Comparison of ENCODE assay signal across 8 cellular contexts in genomic region chr1:150973258-150973825, GRCh38. TPM values are rescaled to one million over a fixed set of nuclear protein-coding genes. Genes with fewer than 3 reads are reported as not detected.
DNase-seq lines count a peak whose midpoint lies in the region; TF ChIP-seq lines count a peak whose summit lies in the region.

No MANE protein-coding gene starts in this region.

- peaks cover 66% of the 10 kb centered on the region for H3K79me2 ChIP-seq in hepatocyte

- H3K9me2 ChIP-seq in hepatocyte (replicated peaks; ENCODE audit: insufficient read depth): no peaks in the 10 kb centered on the region

- in situ Hi-C loops in ACHN (cut with HindIII; ENCODE audit: low pct_ligation_motif_present, low pct_unique_long_range_greater_than_20kb, low sequenced_read_pairs): no loop called here

- H3K9me3 ChIP-seq in hepatocyte (ENCODE audit: low read depth): no peaks in the 10 kb centered on the region

- H3K4me2 ChIP-seq in hepatocyte: peak overlapping the region; percentile 98

- H4K20me1 ChIP-seq in hepatocyte (ENCODE audit: insufficient read depth, poor library complexity, severe bottlenecking): peaks cover 30% of the 10 kb centered on the region

- H3K4me3 ChIP-seq in hepatocyte: peak overlapping the region; percentile 81

- H3K36me3 ChIP-seq in hepatocyte (replicated peaks; ENCODE audit: insufficient read depth, low read depth): no peaks in the 10 kb centered on the region

- H3K4me1 ChIP-seq in hepatocyte (ENCODE audit: insufficient read depth): peaks cover 51% of the 10 kb centered on the region

- TF ChIP-seq CTCF in hepatocyte (IDR thresholded peaks at IDR 0.05; ENCODE audit: poor library complexity): no peak

- H3K27me3 ChIP-seq in hepatocyte: no peaks in the 10 kb centered on the region

- WGBS in hepatocyte (ENCODE audit: low lambda C conversion rate, missing lambda C conversion rate): 11% methylated on average over 15 of the region's 15 CpGs

- DNase-seq in stimulated activated CD4-positive, alpha-beta T cell treated with anti-CD3 and anti-CD28 coated beads, Interleukin-15, amount 100 ng/mL, for 24 hours: peak; percentile 53
- no peak for DNase-seq in stimulated activated CD4-positive, alpha-beta T cell treated with anti-CD3 and anti-CD28 coated beads, Interleukin-4, amount 100 ng/mL, for 24 hours
- peak; percentile 6 for DNase-seq in activated effector memory CD4-positive, alpha-beta T cell treated with Interleukin-2 at 50 U/mL for 16 hours
- DNase-seq in hepatocyte (ENCODE audit: low spot score) (no peak), RPMI8226 (no peak), ACHN (no peak), NCI-H2227 treated with DMSO at 0.1 percent for 48 hours (lab: John Stamatoyannopoulos, UW) (no peak)
- DNase-seq in stimulated activated CD8-positive, alpha-beta memory T cell treated with anti-CD3 and anti-CD28 coated beads, Interleukin-4, amount 100 ng/mL, for 24 hours (ENCODE audit: low read depth): peak; percentile 10

- peak overlapping the region; percentile 94 for H3K27ac ChIP-seq in hepatocyte

- no peak overlapping the region for H2AFZ ChIP-seq in hepatocyte

RNA-seq across cellular contexts. Expression of gene CERS2, which starts 1.3 kb away (rescaled TPM):
- 267 and 268 TPM in 2 replicates for total RNA-seq in hepatocyte
- polyA plus RNA-seq in hepatocyte: 210 and 277 TPM in 2 replicates

RNA-seq across cellular contexts. Expression of gene ANXA9, which starts 8.8 kb away (rescaled TPM):
- total RNA-seq in hepatocyte: 7.5 and 7.9 TPM in 2 replicates
- 8.8 and 9.0 TPM in 2 replicates for polyA plus RNA-seq in hepatocyte

RNA-seq across cellular contexts. Expression of gene MINDY1, which starts 33.4 kb away (rescaled TPM):
- total RNA-seq in hepatocyte: 15.9 and 18.5 TPM in 2 replicates
- 5.8 and 7.6 TPM in 2 replicates for polyA plus RNA-seq in hepatocyte

RNA-seq across cellular contexts. Expression of gene PRUNE1, which starts 34.9 kb away (rescaled TPM):
- total RNA-seq in hepatocyte: 20.3 and 26.5 TPM in 2 replicates
- 15.1 and 21.6 TPM in 2 replicates for polyA plus RNA-seq in hepatocyte

RNA-seq across cellular contexts. Expression of gene SETDB1, which starts 47.2 kb away (rescaled TPM):
- total RNA-seq in hepatocyte: 33.7 and 41.4 TPM in 2 replicates
- 10.7 and 12.9 TPM in 2 replicates for polyA plus RNA-seq in hepatocyte

Comparison
In these comparisons a context has a peak if more than half of its experiments do, and no peak if none do; other contexts are left out.
1. DNase-seq: peak in stimulated activated CD4-positive, alpha-beta T cell treated with anti-CD3 and anti-CD28 coated beads, Interleukin-15, amount 100 ng/mL, for 24 hours (single experiment), activated effector memory CD4-positive, alpha-beta T cell treated with Interleukin-2 at 50 U/mL for 16 hours (single experiment) and stimulated activated CD8-positive, alpha-beta memory T cell treated with anti-CD3 and anti-CD28 coated beads, Interleukin-4, amount 100 ng/mL, for 24 hours (single experiment); none in stimulated activated CD4-positive, alpha-beta T cell treated with anti-CD3 and anti-CD28 coated beads, Interleukin-4, amount 100 ng/mL, for 24 hours (single experiment), hepatocyte (single experiment), RPMI8226 (single experiment), ACHN (single experiment) and NCI-H2227 treated with DMSO at 0.1 percent for 48 hours (single experiment).